28 cellular contexts compared by ENCODE assay signal in the genomic region with DNA sequence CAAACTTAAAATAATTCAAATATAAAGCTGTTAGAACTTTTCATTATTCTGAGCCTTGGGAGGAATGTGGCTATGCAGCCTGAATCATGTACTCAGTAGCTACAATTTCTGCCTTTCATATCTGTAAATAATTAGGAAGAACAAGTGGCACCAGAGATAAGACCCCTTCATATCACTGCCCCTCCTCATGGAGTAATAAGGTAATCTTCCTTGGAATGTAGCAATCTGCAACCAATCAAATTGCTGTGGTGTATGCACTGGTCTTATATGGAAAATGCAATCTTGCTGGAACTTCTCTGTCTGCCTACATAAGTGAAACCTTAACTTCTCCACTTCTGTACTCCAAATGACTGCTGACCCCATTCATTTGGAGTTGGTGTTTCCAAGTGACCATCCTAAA.
DNase-seq lines count a peak whose midpoint lies in the region; ATAC-seq, FAIRE-seq and TF ChIP-seq lines count a peak whose summit lies in the region.
"Had no signal": no experiment of that assay in that cellular context is flagged by ENCODE, and none has a peak within 500 bp of the region (broad histone marks: within the 10 kb centered on the region; RNA-seq: fewer than 3 reads in every experiment).

No MANE protein-coding gene starts in this region.

- DNase-seq in NCI-H226 (peak; percentile 56), endodermal cell (no peak), mesendoderm (peak; percentile 52), T-helper 17 cell (no peak), RCC 7860 (ENCODE audit: low spot score) (no peak), ecto neural progenitor cell (ENCODE audit: low spot score) (no peak), neural progenitor cell (ENCODE audit: low spot score) (no peak)
- DNase-seq: 8988T; ACHN; BE2C; C1 segment of cervical spinal cord; CD4-positive, alpha-beta memory T cell; CD4-positive, CD25-positive, alpha-beta regulatory T cell; CD8-positive, alpha-beta memory T cell; COR-L47; DMS 273 treated with DMSO at 0.1 percent for 48 hours; DMS153; DMS53; DMS79; DND-41; EL; GDM1 had no signal

- H4K8ac ChIP-seq in mesendoderm (ENCODE audit: low read depth, low read length): no peak overlapping the region

- H3K79me1 ChIP-seq in mesendoderm (ENCODE audit: low read length): no peaks in the 10 kb centered on the region

- peak overlapping the region; percentile 32 for H3K4me3 ChIP-seq in endodermal cell (ENCODE audit: low read length)
- H3K4me3 ChIP-seq in mesendoderm (ENCODE audit: low read length): no peak overlapping the region
- no peak overlapping the region for H3K4me3 ChIP-seq in neural progenitor cell
- H3K4me3 ChIP-seq: BLaER1, GM12878 had no signal

- peaks cover 6% of the 10 kb centered on the region for H3F3A ChIP-seq in neural progenitor cell (ENCODE audit: low read depth)

- H4K5ac ChIP-seq in mesendoderm (ENCODE audit: low read length): no peak overlapping the region

- H3K56ac ChIP-seq in mesendoderm (ENCODE audit: low read length): no peak overlapping the region

- H3K36me3 Mint-ChIP-seq in endodermal cell (ENCODE audit: low read depth) (no peaks in the 10 kb centered on the region), T-helper 17 cell (ENCODE audit: low read depth) (no peaks in the 10 kb centered on the region), neural progenitor cell (no peaks in the 10 kb centered on the region)
- H3K36me3 Mint-ChIP-seq: CD14-positive monocyte; CD4-positive, alpha-beta memory T cell; CD8-positive, alpha-beta memory T cell had no signal

- no peaks in the 10 kb centered on the region for H4K20me1 ChIP-seq in neural progenitor cell (ENCODE audit: low read depth)
- H4K20me1 ChIP-seq: BLaER1 had no signal

- no peak overlapping the region for H3K4ac ChIP-seq in mesendoderm (ENCODE audit: low read depth, low read length)

- H2BK120ac ChIP-seq in mesendoderm (ENCODE audit: low read depth, low read length): no peak overlapping the region

- H3K27ac ChIP-seq in endodermal cell (ENCODE audit: low read depth, low read length): no peak overlapping the region
- no peak overlapping the region for H3K27ac ChIP-seq in mesendoderm (ENCODE audit: low read depth, low read length)
- no peak overlapping the region for H3K27ac ChIP-seq in neural progenitor cell
- H3K27ac ChIP-seq: BLaER1 had no signal

- H3K4me1 ChIP-seq in endodermal cell (ENCODE audit: control insufficient read depth, insufficient read depth, low read length) (peaks cover 14% of the 10 kb centered on the region), mesendoderm (ENCODE audit: control insufficient read depth, low read depth, low read length) (peaks cover 3% of the 10 kb centered on the region), neural progenitor cell (peaks cover 15% of the 10 kb centered on the region)
- H3K4me1 ChIP-seq: BE2C had no signal

- no peak overlapping the region for H2BK5ac ChIP-seq in mesendoderm (ENCODE audit: low read length)

- H3K27ac Mint-ChIP-seq in endodermal cell (no peak overlapping the region), T-helper 17 cell (no peak overlapping the region), neural progenitor cell (no peak overlapping the region)
- H3K27ac Mint-ChIP-seq: CD14-positive monocyte; CD4-positive, alpha-beta memory T cell; CD8-positive, alpha-beta memory T cell had no signal

- no peak overlapping the region for H3K4me2 ChIP-seq in mesendoderm (ENCODE audit: low read length)
- no peak overlapping the region for H3K4me2 ChIP-seq in neural progenitor cell
- H3K4me2 ChIP-seq: BLaER1 had no signal

- no peak overlapping the region for H2BK15ac ChIP-seq in mesendoderm (replicated peaks; ENCODE audit: low read depth)

- H3K9ac ChIP-seq in endodermal cell (ENCODE audit: extremely low read depth, low read length, poor library complexity, severe bottlenecking) (no peak overlapping the region), mesendoderm (ENCODE audit: low read length) (no peak overlapping the region), neural progenitor cell (no peak overlapping the region)
- H3K9ac ChIP-seq: BLaER1 had no signal

- H3K36me3 ChIP-seq in endodermal cell (ENCODE audit: control insufficient read depth, insufficient read depth, low read length) (no peaks in the 10 kb centered on the region), mesendoderm (ENCODE audit: control insufficient read depth, insufficient read depth, low read length) (no peaks in the 10 kb centered on the region), neural progenitor cell (no peaks in the 10 kb centered on the region)
- H3K36me3 ChIP-seq: BE2C, BLaER1 had no signal

- no peak overlapping the region for H3K4me3 Mint-ChIP-seq in endodermal cell
- H3K4me3 Mint-ChIP-seq in T-helper 17 cell: no peak overlapping the region
- H3K4me3 Mint-ChIP-seq in neural progenitor cell: no peak overlapping the region
- H3K4me3 Mint-ChIP-seq: CD14-positive monocyte; CD4-positive, alpha-beta memory T cell; CD4-positive, CD25-positive, alpha-beta regulatory T cell; CD8-positive, alpha-beta memory T cell had no signal

- H3K18ac ChIP-seq in mesendoderm (ENCODE audit: low read length): no peak overlapping the region

- no peak for FAIRE-seq in RCC 7860 (lab: Jason Lieb, UNC)
- FAIRE-seq: A204.1, GM12878, GM12892, GM18507 had no signal

- H3K79me2 ChIP-seq in mesendoderm (ENCODE audit: control insufficient read depth, insufficient read depth, low read length) (no peaks in the 10 kb centered on the region), neural progenitor cell (ENCODE audit: low read depth) (no peaks in the 10 kb centered on the region)

- H3K23ac ChIP-seq in mesendoderm (ENCODE audit: low read length): no peak overlapping the region

- peaks cover 44% of the 10 kb centered on the region for H3K4me1 Mint-ChIP-seq in endodermal cell
- no peaks in the 10 kb centered on the region for H3K4me1 Mint-ChIP-seq in T-helper 17 cell
- H3K4me1 Mint-ChIP-seq in neural progenitor cell: peaks cover 3% of the 10 kb centered on the region
- H3K4me1 Mint-ChIP-seq: CD14-positive monocyte; CD4-positive, alpha-beta memory T cell; CD4-positive, CD25-positive, alpha-beta regulatory T cell; CD8-positive, alpha-beta memory T cell had no signal

- no peak overlapping the region for H2AFZ ChIP-seq in neural progenitor cell (replicated peaks)

- no peak overlapping the region for H2AK5ac ChIP-seq in mesendoderm (ENCODE audit: low read length)

- no peak for ATAC-seq in T-helper 17 cell
- ATAC-seq: GM12878 had no signal

- TF ChIP-seq CTCF in endodermal cell (conservative IDR thresholded peaks at IDR 0.05) (no peak), neural progenitor cell (IDR thresholded peaks at IDR 0.05) (no peak)

- peaks cover 17% of the 10 kb centered on the region for H3K9me3 Mint-ChIP-seq in endodermal cell
- H3K9me3 Mint-ChIP-seq in neural progenitor cell: peaks cover 9% of the 10 kb centered on the region
- H3K9me3 Mint-ChIP-seq: CD4-positive, CD25-positive, alpha-beta regulatory T cell; CD8-positive, alpha-beta memory T cell had no signal

- peaks cover 26% of the 10 kb centered on the region for H3K9me3 ChIP-seq in endodermal cell (ENCODE audit: control insufficient read depth, low read length)
- H3K9me3 ChIP-seq in T-helper 17 cell (ENCODE audit: control insufficient read depth, low read length, poor library complexity, severe bottlenecking): no peaks in the 10 kb centered on the region
- H3K9me3 ChIP-seq in neural progenitor cell (ENCODE audit: low read depth): no peaks in the 10 kb centered on the region
- H3K9me3 ChIP-seq: BE2C had no signal

- no peaks in the 10 kb centered on the region for H3K27me3 ChIP-seq in endodermal cell (ENCODE audit: control insufficient read depth, insufficient read depth, low read length, poor library complexity, severe bottlenecking)
- H3K27me3 ChIP-seq in mesendoderm (ENCODE audit: insufficient read depth, low read length, poor library complexity): no peaks in the 10 kb centered on the region
- H3K27me3 ChIP-seq in neural progenitor cell: no peaks in the 10 kb centered on the region
- H3K27me3 ChIP-seq: BE2C, BLaER1 had no signal

- H3K27me3 Mint-ChIP-seq in endodermal cell (ENCODE audit: insufficient read depth) (no peaks in the 10 kb centered on the region), T-helper 17 cell (peaks cover 44% of the 10 kb centered on the region), neural progenitor cell (ENCODE audit: insufficient read depth, low read depth) (peaks cover 2% of the 10 kb centered on the region)

Comparison
In these comparisons a context has a peak if more than half of its experiments do, and no peak if none do; other contexts are left out.
1. DNase-seq: peak in NCI-H226 (single experiment) and mesendoderm (single experiment); none in endodermal cell (single experiment), T-helper 17 cell (0 of 3), RCC 7860 (single experiment), ecto neural progenitor cell (single experiment) and neural progenitor cell (single experiment).